In genomic region chr7:103010220-103010607, GRCh38 we compare ENCODE assay signal across 21 cellular contexts.
DNase-seq lines count a peak whose midpoint lies in the region; ATAC-seq, FAIRE-seq and TF ChIP-seq lines count a peak whose summit lies in the region.
"Had no signal": no experiment of that assay in that cellular context is flagged by ENCODE, and none has a peak within 500 bp of the region (broad histone marks: within the 10 kb centered on the region; RNA-seq: fewer than 3 reads in every experiment).

No MANE protein-coding gene starts in this region.

- H3K4me3 Mint-ChIP-seq in activated B cell treated with CpG ODN at 0.5 μM for 24 hours (peak overlapping the region; percentile 53), naive B cell (peak overlapping the region; percentile 8 to 77 (median 70))
- H3K4me3 Mint-ChIP-seq: CD4-positive, alpha-beta memory T cell had no signal

- H2AFZ ChIP-seq in mammary epithelial cell (ENCODE audit: low read depth, low read length), result no peak overlapping the region

- DNase-seq in activated B cell treated with CpG ODN at 0.5 μM for 24 hours (no peak), naive B cell (peak; percentile 11), medulla oblongata (ENCODE audit: extremely low spot score) (no peak), pancreas (no peak), NCI-H345 treated with DMSO at 0.1 percent for 48 hours (lab: John Stamatoyannopoulos, UW; ENCODE audit: unreplicated experiment) (no peak), mammary epithelial cell (no peak)
- DNase-seq: 8988T; ACHN; C1 segment of cervical spinal cord; CD4-positive, alpha-beta memory T cell; COR-L47; GOT3; NCI-H2227 treated with DMSO at 0.1 percent for 48 hours; NCI-H510A; SIG-M5 had no signal

- POLR2A ChIA-PET in activated B cell treated with CpG ODN at 0.5 μM for 24 hours (lab: Charles Lee), result no interaction called here

- H3K27ac ChIP-seq in BLaER1, result peak overlapping the region; percentile 93
- H3K27ac ChIP-seq in KOPT-K1 (ENCODE audit: low read depth, low read length, poor library complexity, severe bottlenecking), result peak overlapping the region; percentile 19
- H3K27ac ChIP-seq in pancreas, result no peak overlapping the region
- no peak overlapping the region for H3K27ac ChIP-seq in mammary epithelial cell (ENCODE audit: insufficient read depth, low read depth, low read length)
- H3K27ac ChIP-seq: SK-N-MC had no signal

- H3K4me2 ChIP-seq in BLaER1, result peak overlapping the region; percentile 90
- no peak overlapping the region for H3K4me2 ChIP-seq in mammary epithelial cell (ENCODE audit: insufficient read depth, low read depth, low read length)

- intact Hi-C loops in activated B cell treated with CpG ODN at 0.5 μM for 24 hours (cut with micrococcal nuclease) (no loop called here), pancreas (cut with DNase I) (no loop called here), mammary epithelial cell (cut with micrococcal nuclease) (no loop called here)

- peak overlapping the region; percentile 55 for H3K27ac Mint-ChIP-seq in activated B cell treated with CpG ODN at 0.5 μM for 24 hours
- peak overlapping the region in 4 of 6 donors; percentile 56 to 91 (median 79) for H3K27ac Mint-ChIP-seq in naive B cell
- H3K27ac Mint-ChIP-seq: CD4-positive, alpha-beta memory T cell had no signal

- H4K20me1 ChIP-seq in BLaER1 (no peaks in the 10 kb centered on the region), mammary epithelial cell (ENCODE audit: insufficient read depth, low read length) (no peaks in the 10 kb centered on the region)

- ATAC-seq in activated B cell treated with CpG ODN at 0.5 μM for 24 hours (ENCODE audit: low read depth) (peak; percentile 37), naive B cell (ENCODE audit: low read depth in 2 of 2) (peak; percentile 62 to 63), pancreas (no peak)
- ATAC-seq: HCT116 had no signal

- peak overlapping the region; percentile 68 for H3K9ac ChIP-seq in BLaER1
- H3K9ac ChIP-seq in mammary epithelial cell (ENCODE audit: insufficient read depth, low read length), result no peak overlapping the region

- no peaks in the 10 kb centered on the region for H3K27me3 Mint-ChIP-seq in activated B cell treated with CpG ODN at 0.5 μM for 24 hours
- no peaks in the 10 kb centered on the region for H3K27me3 Mint-ChIP-seq in naive B cell

- H3K9me3 ChIP-seq in BLaER1 (peaks cover 14% of the 10 kb centered on the region; the same call in 1 of the 2 replicates), KOPT-K1 (ENCODE audit: insufficient read depth, low read length, poor library complexity, severe bottlenecking) (peaks cover 7% of the 10 kb centered on the region), pancreas (no peaks in the 10 kb centered on the region), mammary epithelial cell (replicated peaks; ENCODE audit: insufficient read depth, low read length) (no peaks in the 10 kb centered on the region)
- H3K9me3 ChIP-seq: Peyer's patch had no signal

- CTCF ChIA-PET in activated B cell treated with CpG ODN at 0.5 μM for 24 hours (lab: Charles Lee), result no interaction called here
- CTCF ChIA-PET in mammary epithelial cell (lab: Charles Lee; ENCODE audit: low non-redundant PET), result no interaction called here

- TF ChIP-seq CTCF in activated B cell treated with CpG ODN at 0.5 μM for 24 hours (IDR thresholded peaks at IDR 0.05) (no peak), pancreas (IDR thresholded peaks at IDR 0.05) (no peak), mammary epithelial cell (conservative IDR thresholded peaks at IDR 0.05 in 1 of 2, IDR thresholded peaks at IDR 0.05 in 1 of 2; ENCODE audit: extremely low read depth in 1 of 2, insufficient read depth in 1 of 2, low read depth in 1 of 2, low read length in 2 of 2) (no peak)

- 92 to 100% methylated on average over 1 of the region's 1 CpG for WGBS in pancreas, 2 donors
- no CpG with 5 or more reads among the region's 1 CpG for WGBS in mammary epithelial cell (ENCODE audit: low coverage, missing lambda C conversion rate)

- peaks cover 18% of the 10 kb centered on the region for H3K9me3 Mint-ChIP-seq in activated B cell treated with CpG ODN at 0.5 μM for 24 hours
- peaks cover 4 to 20% (median 7%) of the 10 kb centered on the region in 7 donors for H3K9me3 Mint-ChIP-seq in naive B cell

- H3K4me3 ChIP-seq in BLaER1 (peak overlapping the region; percentile 35; the same call in 1 of the 2 replicates), pancreas (no peak overlapping the region), mammary epithelial cell (replicated peaks in 1 of 3; ENCODE audit: insufficient read depth in 1 of 3, low read depth in 2 of 3, low read length in 3 of 3) (no peak overlapping the region)
- H3K4me3 ChIP-seq: Peyer's patch, SK-N-MC had no signal

- no peaks in the 10 kb centered on the region for H3K79me2 ChIP-seq in mammary epithelial cell (ENCODE audit: insufficient read depth, low read length)

- FAIRE-seq in pancreas (lab: Jason Lieb, UNC), result no peak
- FAIRE-seq: G401.6 had no signal

- in situ Hi-C loops in mammary epithelial cell (cut with MboI; ENCODE audit: low sequenced_read_pairs in 2 of 2), result no loop called here

- no TSS peak for BruUV-seq in mammary epithelial cell (replicated peaks; lab: Mats Ljungman, UMichigan)

- dilution Hi-C loops in mammary epithelial cell (cut with HindIII; ENCODE audit: low sequenced_read_pairs), result no loop called here

- H3K36me3 ChIP-seq in BLaER1 (no peaks in the 10 kb centered on the region), KOPT-K1 (ENCODE audit: insufficient read depth, low read length) (no peaks in the 10 kb centered on the region), pancreas (no peaks in the 10 kb centered on the region), mammary epithelial cell (ENCODE audit: insufficient read depth, low read length) (no peaks in the 10 kb centered on the region)
- H3K36me3 ChIP-seq: Peyer's patch had no signal

- H3K4me1 Mint-ChIP-seq in activated B cell treated with CpG ODN at 0.5 μM for 24 hours (peaks cover 32% of the 10 kb centered on the region), naive B cell (peaks cover 23 to 36% (median 28%) of the 10 kb centered on the region in 3 donors)
- H3K4me1 Mint-ChIP-seq: CD4-positive, alpha-beta memory T cell had no signal

- H3K36me3 Mint-ChIP-seq in activated B cell treated with CpG ODN at 0.5 μM for 24 hours (ENCODE audit: low read depth), result peaks cover 8% of the 10 kb centered on the region
- peaks cover 15 to 21% of the 10 kb centered on the region in 2 donors for H3K36me3 Mint-ChIP-seq in naive B cell

- H3K4me1 ChIP-seq in BLaER1 (peaks cover 33% of the 10 kb centered on the region), pancreas (no peaks in the 10 kb centered on the region), mammary epithelial cell (ENCODE audit: insufficient read depth, low read length) (no peaks in the 10 kb centered on the region)

- H3K27me3 ChIP-seq in BLaER1, result no peaks in the 10 kb centered on the region
- H3K27me3 ChIP-seq in pancreas, result no peaks in the 10 kb centered on the region
- H3K27me3 ChIP-seq in mammary epithelial cell (ENCODE audit: insufficient read depth, low read length), result no peaks in the 10 kb centered on the region
- H3K27me3 ChIP-seq: Peyer's patch had no signal

Comparison
In these comparisons a context has a peak if more than half of its experiments do, and no peak if none do; other contexts are left out.
1. H3K27ac ChIP-seq: peak in BLaER1 (single experiment) and KOPT-K1 (single experiment); none in pancreas (0 of 4) and mammary epithelial cell (single experiment).
2. ATAC-seq: peak in activated B cell treated with CpG ODN at 0.5 μM for 24 hours (single experiment) and naive B cell (2 of 2); none in pancreas (0 of 4).